1 cellular context compared by ENCODE assay signal in the genomic region with DNA sequence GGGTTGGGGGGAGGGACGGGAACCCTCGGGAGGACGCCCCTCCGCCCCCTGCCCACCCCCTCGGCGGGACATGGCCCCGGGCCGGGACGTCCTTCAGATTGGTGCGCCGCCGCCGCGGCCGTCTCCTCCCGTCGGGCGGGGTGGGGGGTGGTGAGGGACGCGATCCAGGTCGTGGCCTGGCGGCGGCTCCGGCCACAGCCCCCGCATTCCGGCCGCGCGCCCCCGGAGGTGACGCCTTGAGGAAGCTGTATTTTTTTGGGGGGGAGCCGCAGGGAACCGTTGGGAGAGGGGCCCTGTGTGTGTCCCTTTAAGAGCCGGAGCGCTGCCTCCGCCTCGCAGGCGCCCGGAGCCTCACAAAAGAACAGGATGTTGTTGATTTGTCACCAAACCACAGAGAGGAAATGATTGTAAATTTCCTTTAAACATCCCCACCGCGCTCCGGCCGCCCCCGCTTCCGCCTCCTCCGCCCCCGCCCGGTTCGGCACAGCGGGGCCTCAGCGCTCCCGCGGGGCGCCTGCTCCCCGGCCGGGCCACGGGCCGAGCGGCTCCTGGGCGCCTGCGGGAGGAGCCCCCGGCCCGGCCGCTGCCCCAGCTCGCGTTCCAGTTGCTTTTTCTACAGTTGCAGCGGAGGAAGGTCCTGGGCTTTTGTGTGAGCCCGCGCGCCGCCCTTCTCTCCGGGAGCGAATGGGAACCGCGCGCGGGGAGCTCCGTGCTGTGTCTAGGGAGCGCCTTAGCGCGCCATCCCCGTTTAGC.
TF ChIP-seq lines count a peak whose summit lies in the region.

No MANE protein-coding gene starts in this region.

TF ChIP-seq in HEK293, 187 proteins besides CTCF, POLR2A, EP300 and RAD21 (continued from another document):
- TF ChIP-seq, protein P1, sequence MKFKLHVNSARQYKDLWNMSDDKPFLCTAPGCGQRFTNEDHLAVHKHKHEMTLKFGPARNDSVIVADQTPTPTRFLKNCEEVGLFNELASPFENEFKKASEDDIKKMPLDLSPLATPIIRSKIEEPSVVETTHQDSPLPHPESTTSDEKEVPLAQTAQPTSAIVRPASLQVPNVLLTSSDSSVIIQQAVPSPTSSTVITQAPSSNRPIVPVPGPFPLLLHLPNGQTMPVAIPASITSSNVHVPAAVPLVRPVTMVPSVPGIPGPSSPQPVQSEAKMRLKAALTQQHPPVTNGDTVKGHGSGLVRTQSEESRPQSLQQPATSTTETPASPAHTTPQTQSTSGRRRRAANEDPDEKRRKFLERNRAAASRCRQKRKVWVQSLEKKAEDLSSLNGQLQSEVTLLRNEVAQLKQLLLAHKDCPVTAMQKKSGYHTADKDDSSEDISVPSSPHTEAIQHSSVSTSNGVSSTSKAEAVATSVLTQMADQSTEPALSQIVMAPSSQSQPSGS (tag by site-specific recombination; IDR thresholded peaks at IDR 0.05; ENCODE audit: low read depth): no peak
TF ChIP-seq in HEK293: peak in this region for 39.
